In the genomic region with DNA sequence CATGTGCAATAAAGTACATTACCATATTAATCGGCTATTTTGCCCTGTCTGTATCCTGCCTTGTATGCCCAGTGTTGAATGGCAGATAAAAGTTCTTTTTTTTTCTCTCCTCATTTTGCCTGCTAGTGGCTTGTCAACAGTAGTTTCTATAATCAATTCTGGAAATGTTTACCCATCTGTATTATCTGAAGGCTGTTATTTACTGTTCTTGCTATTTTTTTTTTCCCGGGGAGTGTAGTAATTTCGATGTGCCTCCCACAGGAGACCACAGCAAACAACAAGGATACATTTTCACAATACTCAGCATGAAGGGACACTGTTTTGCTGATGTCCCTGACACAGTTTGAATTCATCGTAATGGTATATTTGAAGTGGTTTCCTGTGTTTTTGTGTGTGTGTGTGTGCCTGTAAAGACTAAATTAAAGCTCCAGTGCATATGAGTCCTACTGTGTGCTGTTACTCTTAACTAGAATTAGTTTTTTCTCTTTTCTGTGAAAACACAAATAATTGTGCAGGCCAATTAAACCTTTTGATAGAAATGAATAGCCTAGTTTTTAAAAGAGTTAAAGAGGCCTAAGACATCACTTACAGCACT, we compare ENCODE assay signal across 18 cellular contexts.
DNase-seq lines count a peak whose midpoint lies in the region; ATAC-seq, FAIRE-seq and TF ChIP-seq lines count a peak whose summit lies in the region.
"Had no signal": no experiment of that assay in that cellular context is flagged by ENCODE, and none has a peak within 500 bp of the region (broad histone marks: within the 10 kb centered on the region; RNA-seq: fewer than 3 reads in every experiment).

No MANE protein-coding gene starts in this region.

- no peaks in the 10 kb centered on the region for H3K9me2 ChIP-seq in OCI-LY7 (ENCODE audit: insufficient read depth, low read length)

- H3K9me3 ChIP-seq in HepG2 (ENCODE audit: low read length) (no peaks in the 10 kb centered on the region), OCI-LY7 (ENCODE audit: low read length) (no peaks in the 10 kb centered on the region)
- H3K9me3 ChIP-seq: esophagus muscularis mucosa, thoracic aorta had no signal

- no peaks in the 10 kb centered on the region for H3K27me3 Mint-ChIP-seq in stimulated activated naive CD8-positive, alpha-beta T cell treated with anti-CD3 and anti-CD28 coated beads, Interleukin-15, Interleukin-2, amounts not matched to agents 100 ng/mL and 50 ng/mL, for 24 hours
- H3K27me3 Mint-ChIP-seq in activated T-helper 1 cell treated with anti-CD3 and anti-CD28 coated beads, Interleukin-12 subunit alpha, Interleukin-12 subunit beta, Interleukin-2, Interleukin-4 antibody, amounts not matched to agents 30 ng/mL and 10 ng/mL and 1 ng/mL, durations not matched to agents 14 hours and 24 hours and 36 hours (ENCODE audit: insufficient read depth), result no peaks in the 10 kb centered on the region

- TF ChIP-seq CTCF in HepG2 (CRISPR knock-in tag; IDR thresholded peaks at IDR 0.05) (no peak), OCI-LY7 (conservative IDR thresholded peaks at IDR 0.05; ENCODE audit: low read length) (no peak)

- no peak overlapping the region for H3K4me2 ChIP-seq in HepG2 (ENCODE audit: low read depth, low read length)
- no peak overlapping the region for H3K4me2 ChIP-seq in OCI-LY7 (ENCODE audit: low read length)

- H3K4me3 ChIP-seq in HepG2 (replicated peaks in 1 of 3; ENCODE audit: insufficient read depth in 1 of 3, low read depth in 2 of 3, low read length in 3 of 3) (no peak overlapping the region), OCI-LY7 (ENCODE audit: low read depth, low read length, poor library complexity, severe bottlenecking) (no peak overlapping the region)
- H3K4me3 ChIP-seq: esophagus muscularis mucosa, thoracic aorta had no signal

- peak overlapping the region; percentile 55 for H3K4me3 Mint-ChIP-seq in stimulated activated naive CD8-positive, alpha-beta T cell treated with anti-CD3 and anti-CD28 coated beads, Interleukin-15, Interleukin-2, amounts not matched to agents 100 ng/mL and 50 ng/mL, for 24 hours
- peak overlapping the region; percentile 61 for H3K4me3 Mint-ChIP-seq in activated T-helper 1 cell treated with anti-CD3 and anti-CD28 coated beads, Interleukin-12 subunit alpha, Interleukin-12 subunit beta, Interleukin-2, Interleukin-4 antibody, amounts not matched to agents 30 ng/mL and 10 ng/mL and 1 ng/mL, durations not matched to agents 14 hours and 24 hours and 36 hours

- intact Hi-C loops in activated T-helper 1 cell treated with anti-CD3 and anti-CD28 coated beads, Interleukin-12 subunit alpha, Interleukin-12 subunit beta, Interleukin-2, Interleukin-4 antibody, amounts not matched to agents 30 ng/mL and 10 ng/mL and 1 ng/mL, durations not matched to agents 14 hours and 24 hours and 36 hours (cut with micrococcal nuclease), result no loop called here
- intact Hi-C loops in HepG2 (cut with micrococcal nuclease; ENCODE audit: unreplicated experiment) (no loop called here), OCI-LY7 (cut with micrococcal nuclease; ENCODE audit: unreplicated experiment) (no loop called here)

- no TSS peak for BruUV-seq in HepG2 (replicated peaks; lab: Mats Ljungman, UMichigan)
- BruUV-seq in OCI-LY7 (replicated peaks; lab: Mats Ljungman, UMichigan), result no TSS peak

- H3K27ac ChIP-seq in HepG2 (ENCODE audit: extremely low read length, insufficient read depth, low read length) (no peak overlapping the region), OCI-LY7 (ENCODE audit: low read depth, low read length, poor library complexity, severe bottlenecking) (no peak overlapping the region)
- H3K27ac ChIP-seq: esophagus muscularis mucosa, thoracic aorta had no signal

- H4K20me1 ChIP-seq in HepG2 (ENCODE audit: insufficient read depth, low read length) (peaks cover 38% of the 10 kb centered on the region), OCI-LY7 (ENCODE audit: insufficient read depth, low read length) (no peaks in the 10 kb centered on the region)

- FAIRE-seq in HepG2 (lab: Jason Lieb, UNC), result no peak
- FAIRE-seq: TTC549 had no signal

- DNase-seq in stimulated activated naive CD8-positive, alpha-beta T cell treated with anti-CD3 and anti-CD28 coated beads, Interleukin-15, Interleukin-2, amounts not matched to agents 100 U/mL and 50 U/mL, for 24 hours, result no peak
- DNase-seq in activated T-helper 1 cell treated with anti-CD3 and anti-CD28 coated beads, Interleukin-12 subunit alpha, Interleukin-12 subunit beta, Interleukin-2, Interleukin-4 antibody, amounts not matched to agents 30 ng/mL and 10 ng/mL and 1 ng/mL, durations not matched to agents 14 hours and 24 hours and 36 hours (ENCODE audit: low spot score), result no peak
- DNase-seq in HepG2 (ENCODE audit: low spot score) (no peak), OCI-LY7 (ENCODE audit: low spot score) (no peak)
- DNase-seq in stimulated activated CD8-positive, alpha-beta memory T cell treated with anti-CD3 and anti-CD28 coated beads, Interleukin-4, amount 100 ng/mL, for 48 hours, result no peak
- DNase-seq: aorta, DMS79 treated with DMSO at 0.1 percent for 48 hours, head of caudate nucleus, KBM-7, NCI-H1105 treated with DMSO at 0.1 percent for 48 hours, NCI-H2107, NCI-H524 treated with DMSO at 0.1 percent for 48 hours, occipital lobe had no signal

- peaks cover 96% of the 10 kb centered on the region for H3K4me1 Mint-ChIP-seq in stimulated activated naive CD8-positive, alpha-beta T cell treated with anti-CD3 and anti-CD28 coated beads, Interleukin-15, Interleukin-2, amounts not matched to agents 100 ng/mL and 50 ng/mL, for 24 hours (ENCODE audit: low read depth)
- H3K4me1 Mint-ChIP-seq in activated T-helper 1 cell treated with anti-CD3 and anti-CD28 coated beads, Interleukin-12 subunit alpha, Interleukin-12 subunit beta, Interleukin-2, Interleukin-4 antibody, amounts not matched to agents 30 ng/mL and 10 ng/mL and 1 ng/mL, durations not matched to agents 14 hours and 24 hours and 36 hours (ENCODE audit: low read depth), result peaks cover 93% of the 10 kb centered on the region

- H2AFZ ChIP-seq in HepG2 (ENCODE audit: low read length), result no peak overlapping the region
- no peak overlapping the region for H2AFZ ChIP-seq in OCI-LY7 (ENCODE audit: low read length)

- TF ChIP-seq EP300 in HepG2 (IDR thresholded peaks at IDR 0.05; ENCODE audit: low read depth in 2 of 2, low read length in 2 of 2), result 0 out of 4 replicates have a peak, but pooled peaks of 1 of the 2 experiments have one; percentile 19
- TF ChIP-seq EP300 in HepG2 (CRISPR knock-in tag; IDR thresholded peaks at IDR 0.05; ENCODE audit: borderline replicate concordance), result no peak

- H3K36me3 Mint-ChIP-seq in stimulated activated naive CD8-positive, alpha-beta T cell treated with anti-CD3 and anti-CD28 coated beads, Interleukin-15, Interleukin-2, amounts not matched to agents 100 ng/mL and 50 ng/mL, for 24 hours (ENCODE audit: low read depth), result peaks cover 14% of the 10 kb centered on the region
- peaks cover 48% of the 10 kb centered on the region for H3K36me3 Mint-ChIP-seq in activated T-helper 1 cell treated with anti-CD3 and anti-CD28 coated beads, Interleukin-12 subunit alpha, Interleukin-12 subunit beta, Interleukin-2, Interleukin-4 antibody, amounts not matched to agents 30 ng/mL and 10 ng/mL and 1 ng/mL, durations not matched to agents 14 hours and 24 hours and 36 hours (ENCODE audit: low read depth)

- H3K9ac ChIP-seq in HepG2 (ENCODE audit: insufficient read depth, low read depth, low read length), result no peak overlapping the region

- POLR2A ChIA-PET in HepG2 (lab: Yijun Ruan, JAX), result no interaction called here
- POLR2A ChIA-PET in OCI-LY7 (lab: Charles Lee), result interaction anchor here (1.1 kb wide), 1 partner anchor 10 kb away, joined by 3 read pairs; no protein-coding TSS in a partner anchor

- 43% methylated on average over 4 of the region's 4 CpGs for WGBS in HepG2 (ENCODE audit: low lambda C conversion rate)

- no peaks in the 10 kb centered on the region for H3K27me3 ChIP-seq in HepG2 (ENCODE audit: control insufficient read depth in 1 of 2, insufficient read depth in 2 of 2, low read length in 2 of 2)
- H3K27me3 ChIP-seq: esophagus muscularis mucosa had no signal

- CTCF ChIA-PET in HepG2 (lab: Yijun Ruan, JAX; ENCODE audit: low intra/inter-chr PET ratio, low total read pairs), result no interaction called here
- CTCF ChIA-PET in OCI-LY7 (lab: Charles Lee; ENCODE audit: unreplicated experiment), result no interaction called here

- peaks cover 82% of the 10 kb centered on the region for H3K4me1 ChIP-seq in HepG2 (ENCODE audit: insufficient read depth, low read length)
- H3K4me1 ChIP-seq in OCI-LY7 (ENCODE audit: insufficient read depth, low read length, poor library complexity, severe bottlenecking), result peaks cover 21% of the 10 kb centered on the region

- ATAC-seq in stimulated activated naive CD8-positive, alpha-beta T cell treated with anti-CD3 and anti-CD28 coated beads, Interleukin-15, Interleukin-2, amounts not matched to agents 100 U/mL and 50 U/mL, for 24 hours, result no peak
- ATAC-seq in HepG2, result peak; percentile 31; the same call in 1 of the 3 replicates
- no peak for ATAC-seq in HG03565 (IDR thresholded peaks at IDR 0.05; ENCODE audit: unreplicated experiment)

- H3K79me2 ChIP-seq in HepG2 (ENCODE audit: insufficient read depth, low read length) (peaks cover 96% of the 10 kb centered on the region), OCI-LY7 (ENCODE audit: insufficient read depth, low read depth, low read length) (no peaks in the 10 kb centered on the region)

- TF ChIP-seq POLR2A in HepG2 (IDR thresholded peaks at IDR 0.05; ENCODE audit: insufficient read depth in 1 of 2, low read depth in 2 of 2, low read length in 2 of 2), result no peak

- peaks cover 1 to 6% of the 10 kb centered on the region in 2 experiments; a peak in 4 of 5 replicates for H3K36me3 ChIP-seq in HepG2 (replicated peaks in 1 of 2; ENCODE audit: control insufficient read depth in 1 of 2, insufficient read depth in 2 of 2, low read length in 2 of 2)
- H3K36me3 ChIP-seq in OCI-LY7 (ENCODE audit: insufficient read depth, low read length), result no peaks in the 10 kb centered on the region
- H3K36me3 ChIP-seq: esophagus muscularis mucosa, thoracic aorta had no signal

- in situ Hi-C loops in HepG2 (cut with HindIII; ENCODE audit: extremely low pct_ligation_motif_present, low pct_unique_long_range_greater_than_20kb), result no loop called here

- no peaks in the 10 kb centered on the region for H3K9me3 Mint-ChIP-seq in stimulated activated naive CD8-positive, alpha-beta T cell treated with anti-CD3 and anti-CD28 coated beads, Interleukin-15, Interleukin-2, amounts not matched to agents 100 ng/mL and 50 ng/mL, for 24 hours
- H3K9me3 Mint-ChIP-seq in activated T-helper 1 cell treated with anti-CD3 and anti-CD28 coated beads, Interleukin-12 subunit alpha, Interleukin-12 subunit beta, Interleukin-2, Interleukin-4 antibody, amounts not matched to agents 30 ng/mL and 10 ng/mL and 1 ng/mL, durations not matched to agents 14 hours and 24 hours and 36 hours, result no peaks in the 10 kb centered on the region

- H3K27ac Mint-ChIP-seq in stimulated activated naive CD8-positive, alpha-beta T cell treated with anti-CD3 and anti-CD28 coated beads, Interleukin-15, Interleukin-2, amounts not matched to agents 100 ng/mL and 50 ng/mL, for 24 hours, result peak overlapping the region; percentile 90
- H3K27ac Mint-ChIP-seq in activated T-helper 1 cell treated with anti-CD3 and anti-CD28 coated beads, Interleukin-12 subunit alpha, Interleukin-12 subunit beta, Interleukin-2, Interleukin-4 antibody, amounts not matched to agents 30 ng/mL and 10 ng/mL and 1 ng/mL, durations not matched to agents 14 hours and 24 hours and 36 hours, result peak overlapping the region; percentile 85

- no peak for TF ChIP-seq RAD21 in HepG2 (CRISPR knock-in tag; IDR thresholded peaks at IDR 0.05)
